In genomic region chr14:36068777-36069534, GRCh38 we compare ENCODE assay signal across 11 cellular contexts.
A peak's percentile ranks its signal among the peaks of the same experiment; 100 is the strongest.
DNase-seq lines count a peak whose midpoint lies in the region; ATAC-seq, FAIRE-seq and TF ChIP-seq lines count a peak whose summit lies in the region.
"Had no signal": no experiment of that assay in that cellular context is flagged by ENCODE, and none has a peak within 500 bp of the region (broad histone marks: within the 10 kb centered on the region; RNA-seq: fewer than 3 reads in every experiment).

No MANE protein-coding gene starts in this region.

- CTCF ChIA-PET in CD4-positive, alpha-beta T cell (lab: Charles Lee), result interaction anchor here (1.3 to 1.7 kb wide), 2 partner anchors 9 to 189 kb away, joined by 4 to 9 read pairs; no protein-coding TSS in a partner anchor

- H3K4me1 Mint-ChIP-seq in astrocyte (ENCODE audit: low read depth, unreplicated experiment) (no peaks in the 10 kb centered on the region), immature natural killer cell (no peaks in the 10 kb centered on the region)
- H3K4me1 Mint-ChIP-seq in CD4-positive, alpha-beta T cell (ENCODE audit: low read depth), result peaks cover 6% of the 10 kb centered on the region

- no peak overlapping the region for H3K4me3 Mint-ChIP-seq in astrocyte (ENCODE audit: unreplicated experiment)
- no peak overlapping the region for H3K4me3 Mint-ChIP-seq in immature natural killer cell
- H3K4me3 Mint-ChIP-seq in CD4-positive, alpha-beta T cell, result no peak overlapping the region
- H3K4me3 Mint-ChIP-seq: T-helper 2 cell treated with Interferon-gamma antibody and Interleukin-4, amounts not matched to agents 5 μg/mL and 100 μg/mL, for 36 hours had no signal

- H3K9me3 ChIP-seq in DND-41 (ENCODE audit: insufficient read depth, low read length, severe bottlenecking) (no peaks in the 10 kb centered on the region), astrocyte (ENCODE audit: insufficient read depth, low read depth, low read length) (no peaks in the 10 kb centered on the region)
- H3K9me3 ChIP-seq in CD4-positive, alpha-beta T cell (ENCODE audit: control insufficient read depth, low read length), result no peaks in the 10 kb centered on the region

- H3K4me1 ChIP-seq in DND-41 (ENCODE audit: insufficient read depth, low read length) (no peaks in the 10 kb centered on the region), astrocyte (ENCODE audit: insufficient read depth, low read length) (peaks cover 8% of the 10 kb centered on the region)
- H3K4me1 ChIP-seq: parathyroid adenoma had no signal

- H3K9ac ChIP-seq in DND-41 (ENCODE audit: low read depth, low read length), result no peak overlapping the region
- peak overlapping the region; percentile 35 for H3K9ac ChIP-seq in astrocyte (ENCODE audit: low read length)
- H3K9ac ChIP-seq: parathyroid adenoma had no signal

- ATAC-seq in DND-41 (ENCODE audit: insufficient read depth, low read depth) (peak; percentile 22; the same call in 1 of the 3 replicates), HG02884 (IDR thresholded peaks at IDR 0.05; ENCODE audit: unreplicated experiment) (peak; percentile 2)
- no peak for ATAC-seq in CD4-positive, alpha-beta T cell (ENCODE audit: poor library complexity)

- H3K27me3 ChIP-seq in DND-41 (ENCODE audit: insufficient read depth, low read length, poor library complexity) (peaks cover 23% of the 10 kb centered on the region), astrocyte (ENCODE audit: insufficient read depth, low read length) (no peaks in the 10 kb centered on the region)
- H3K27me3 ChIP-seq in CD4-positive, alpha-beta T cell (ENCODE audit: control insufficient read depth, insufficient read depth, low read length), result peaks cover 21% of the 10 kb centered on the region

- H3K4me2 ChIP-seq in DND-41 (ENCODE audit: insufficient read depth, low read length) (no peak overlapping the region), astrocyte (ENCODE audit: low read length) (peak overlapping the region; percentile 78)

- H2AFZ ChIP-seq in DND-41 (ENCODE audit: low read depth, low read length) (no peak overlapping the region), astrocyte (ENCODE audit: low read depth, low read length) (no peak overlapping the region)
- H2AFZ ChIP-seq: parathyroid adenoma had no signal

- H3K27ac ChIP-seq in DND-41 (ENCODE audit: low read length) (no peak overlapping the region), astrocyte (ENCODE audit: low read depth, low read length) (peak overlapping the region; percentile 37)
- no peak overlapping the region for H3K27ac ChIP-seq in CD4-positive, alpha-beta T cell (ENCODE audit: low read depth, low read length)
- H3K27ac ChIP-seq: parathyroid adenoma had no signal

- intact Hi-C loops in CD4-positive, alpha-beta T cell (cut with DNase I, micrococcal nuclease), result no loop called here

- POLR2A ChIA-PET in CD4-positive, alpha-beta T cell (lab: Charles Lee), result no interaction called here

- H3K79me2 ChIP-seq in DND-41 (ENCODE audit: insufficient read depth, low read length) (no peaks in the 10 kb centered on the region), astrocyte (ENCODE audit: insufficient read depth, low read length) (no peaks in the 10 kb centered on the region)
- H3K79me2 ChIP-seq: parathyroid adenoma had no signal

- peak; percentile 26 for FAIRE-seq in astrocyte (lab: Jason Lieb, UNC)

- H3K36me3 Mint-ChIP-seq in astrocyte (ENCODE audit: low read depth, unreplicated experiment) (no peaks in the 10 kb centered on the region), immature natural killer cell (no peaks in the 10 kb centered on the region)
- H3K36me3 Mint-ChIP-seq in CD4-positive, alpha-beta T cell (ENCODE audit: low read depth), result no peaks in the 10 kb centered on the region

- H3K9me3 Mint-ChIP-seq in astrocyte (ENCODE audit: unreplicated experiment), result no peaks in the 10 kb centered on the region
- H3K9me3 Mint-ChIP-seq in immature natural killer cell, result peaks cover 0 to 6% (median 2%) of the 10 kb centered on the region in 6 donors
- no peaks in the 10 kb centered on the region for H3K9me3 Mint-ChIP-seq in CD4-positive, alpha-beta T cell
- H3K9me3 Mint-ChIP-seq: T-helper 2 cell treated with Interferon-gamma antibody and Interleukin-4, amounts not matched to agents 5 μg/mL and 100 μg/mL, for 36 hours had no signal

- H3K27me3 Mint-ChIP-seq in astrocyte (ENCODE audit: low read depth, unreplicated experiment) (peaks cover 3% of the 10 kb centered on the region), immature natural killer cell (ENCODE audit: low read depth in 3 of 3) (peaks cover 2 to 7% (median 5%) of the 10 kb centered on the region in 3 donors)
- peaks cover 66% of the 10 kb centered on the region for H3K27me3 Mint-ChIP-seq in CD4-positive, alpha-beta T cell

- no peak overlapping the region for H3K27ac Mint-ChIP-seq in astrocyte (ENCODE audit: unreplicated experiment)
- H3K27ac Mint-ChIP-seq in immature natural killer cell, result no peak overlapping the region
- no peak overlapping the region for H3K27ac Mint-ChIP-seq in CD4-positive, alpha-beta T cell
- H3K27ac Mint-ChIP-seq: T-helper 2 cell treated with Interferon-gamma antibody and Interleukin-4, amounts not matched to agents 5 μg/mL and 100 μg/mL, for 36 hours had no signal

- H4K20me1 ChIP-seq in DND-41 (ENCODE audit: insufficient read depth, low read length) (no peaks in the 10 kb centered on the region), astrocyte (ENCODE audit: insufficient read depth, low read length) (no peaks in the 10 kb centered on the region)

- H3K36me3 ChIP-seq in DND-41 (ENCODE audit: insufficient read depth, low read length) (no peaks in the 10 kb centered on the region), astrocyte (ENCODE audit: insufficient read depth, low read length) (no peaks in the 10 kb centered on the region)

- no peak overlapping the region for H3K4me3 ChIP-seq in DND-41 (ENCODE audit: low read depth in 1 of 2, low read length in 2 of 2)
- peak overlapping the region; percentile 27 for H3K4me3 ChIP-seq in astrocyte (ENCODE audit: insufficient read depth, low read depth, low read length)

- peak; percentile 12 for DNase-seq in DND-41
- peak; percentile 92 for DNase-seq in astrocyte (ENCODE audit: low read depth)
- DNase-seq in myocyte (ENCODE audit: low read depth), result peak; percentile 9
- no peak for DNase-seq in immature natural killer cell
- DNase-seq in KG1 (lab: John Stamatoyannopoulos, UW), result no peak
- DNase-seq in cerebellar cortex (ENCODE audit: low spot score), result no peak
- no peak for DNase-seq in CD4-positive, alpha-beta T cell
- DNase-seq: activated naive CD4-positive, alpha-beta T cell had no signal

- TF ChIP-seq CTCF in DND-41 (IDR thresholded peaks at IDR 0.05; ENCODE audit: borderline replicate concordance, extremely low read depth, low read length, poor library complexity, severe bottlenecking) (no peak), astrocyte (IDR thresholded peaks at IDR 0.05; ENCODE audit: insufficient read depth, low read depth, low read length) (no peak)
- no peak for TF ChIP-seq CTCF in CD4-positive, alpha-beta T cell (IDR thresholded peaks at IDR 0.05)

Comparison
In these comparisons a context has a peak if more than half of its experiments do, and no peak if none do; other contexts are left out.
1. DNase-seq: peak in DND-41 (single experiment), astrocyte (single experiment) and myocyte (single experiment); none in immature natural killer cell (0 of 3), KG1 (single experiment), cerebellar cortex (single experiment) and CD4-positive, alpha-beta T cell (0 of 10).